11 cellular contexts compared by ENCODE assay signal in the genomic region with DNA sequence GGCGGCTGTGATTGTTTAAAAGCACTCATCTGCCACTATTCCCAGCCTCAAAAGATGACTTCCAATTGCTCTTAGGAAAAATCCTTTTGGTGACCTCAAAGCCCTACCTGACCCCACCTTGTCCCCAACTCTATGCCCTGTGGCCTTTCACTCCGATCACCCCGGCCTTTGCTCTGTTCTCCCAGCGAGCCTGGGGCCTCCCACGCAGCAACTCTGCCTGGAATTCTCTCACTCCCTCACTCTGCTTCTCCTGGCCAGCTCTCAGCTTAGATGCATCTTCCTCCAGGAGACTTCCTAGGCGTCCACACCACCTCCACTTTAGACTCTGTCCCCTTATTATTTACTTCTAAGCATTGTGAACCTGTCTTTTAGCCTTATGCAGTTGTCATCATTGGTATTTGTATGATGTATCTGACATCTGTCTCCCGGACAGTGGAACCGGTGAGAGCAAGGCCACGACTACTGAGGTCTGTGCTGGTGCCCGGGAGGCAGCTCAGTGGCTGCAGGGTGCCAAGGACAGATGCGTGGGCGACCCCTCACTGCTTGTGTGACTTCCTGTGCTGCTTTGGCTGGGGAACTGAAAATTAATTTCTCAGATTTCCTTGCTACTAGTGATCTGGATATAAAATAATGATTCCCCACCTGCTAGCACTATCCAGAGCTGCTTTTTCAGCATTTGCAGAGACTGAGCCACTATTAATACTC.
A peak's percentile ranks its signal among the peaks of the same experiment; 100 is the strongest.
DNase-seq lines count a peak whose midpoint lies in the region; ATAC-seq and TF ChIP-seq lines count a peak whose summit lies in the region.
"Had no signal": no experiment of that assay in that cellular context is flagged by ENCODE, and none has a peak within 500 bp of the region (broad histone marks: within the 10 kb centered on the region; RNA-seq: fewer than 3 reads in every experiment).

No MANE protein-coding gene starts in this region.

- peak; percentile 45 for DNase-seq in activated T-cell treated with anti-CD3 and anti-CD28 coated beads for 48 hours (ENCODE audit: low read depth)
- DNase-seq in activated T-cell treated with anti-CD3 and anti-CD28 coated beads, Interleukin-2, amount 50 U/mL, for 1 hour: no peak
- peak; percentile 13 for DNase-seq in NB4 (ENCODE audit: low read depth)
- DNase-seq in effector CD8-positive, alpha-beta T cell (lab: John Stamatoyannopoulos, UW): peak; percentile 13
- no peak for DNase-seq in stomach
- DNase-seq in NOMO-1 (lab: John Stamatoyannopoulos, UW; ENCODE audit: unreplicated experiment in 2 of 2): no peak
- DNase-seq in Kasumi-1 (lab: John Stamatoyannopoulos, UW): no peak
- DNase-seq: NCI-H2081 treated with DMSO at 0.1 percent for 48 hours had no signal

- intact Hi-C loops in stomach (cut with DNase I; ENCODE audit: low total_unique reads): no loop called here

- ATAC-seq in HG03457 (IDR thresholded peaks at IDR 0.05; ENCODE audit: unreplicated experiment): no peak
- ATAC-seq: A549, Right ventricle myocardium inferior had no signal

- TF ChIP-seq POLR2A in NB4 (IDR thresholded peaks at IDR 0.05; ENCODE audit: extremely low read depth, insufficient read length) (no peak), stomach (IDR thresholded peaks at IDR 0.05) (no peak)

- no peak for TF ChIP-seq EP300 in stomach (IDR thresholded peaks at IDR 0.05)

- TF ChIP-seq CTCF in NB4 (IDR thresholded peaks at IDR 0.05; ENCODE audit: low read depth, low read length) (no peak), stomach (IDR thresholded peaks at IDR 0.05) (no peak)

- H3K27ac ChIP-seq in stomach: peak overlapping the region in 3 of 5 donors; percentile 8 to 22 (median 11)
- H3K27ac ChIP-seq: A549 had no signal

- H3K4me1 ChIP-seq in stomach: peaks cover 10 to 87% (median 35%) of the 10 kb centered on the region in 4 donors

- H3K4me3 ChIP-seq in NB4 (ENCODE audit: low read depth, low read length): no peak overlapping the region
- H3K4me3 ChIP-seq in stomach: no peak overlapping the region
- H3K4me3 ChIP-seq: A549 had no signal

- peaks cover 0 to 7% (median 0%) of the 10 kb centered on the region in 4 donors for H3K36me3 ChIP-seq in stomach

- no peaks in the 10 kb centered on the region for H3K9me3 ChIP-seq in stomach
- H3K9me3 ChIP-seq: A549 had no signal

- no peaks in the 10 kb centered on the region for H3K27me3 ChIP-seq in stomach

- WGBS in stomach, 5 donors: 68 to 87% (median 84%) methylated on average over 12 of the region's 12 CpGs

Comparison
In these comparisons a context has a peak if more than half of its experiments do, and no peak if none do; other contexts are left out.
1. DNase-seq: peak in activated T-cell treated with anti-CD3 and anti-CD28 coated beads for 48 hours (single experiment), NB4 (single experiment) and effector CD8-positive, alpha-beta T cell (single experiment); none in activated T-cell treated with anti-CD3 and anti-CD28 coated beads, Interleukin-2, amount 50 U/mL, for 1 hour (single experiment), stomach (single experiment), NOMO-1 (0 of 2) and Kasumi-1 (0 of 2).